In genomic region chr15:59953392-59953883, GRCh38 we compare ENCODE assay signal across 19 cellular contexts.
A peak's percentile ranks its signal among the peaks of the same experiment; 100 is the strongest.
DNase-seq lines count a peak whose midpoint lies in the region; ATAC-seq lines count a peak whose summit lies in the region.
"Had no signal": no experiment of that assay in that cellular context is flagged by ENCODE, and none has a peak within 500 bp of the region (broad histone marks: within the 10 kb centered on the region; RNA-seq: fewer than 3 reads in every experiment).

No MANE protein-coding gene starts in this region.

- no peak overlapping the region for H3K4me3 ChIP-seq in HAP-1
- H3K4me3 ChIP-seq: cardiac muscle cell had no signal

- DNase-seq in DMS153 treated with DMSO at 0.1 percent for 48 hours (lab: John Stamatoyannopoulos, UW; ENCODE audit: unreplicated experiment), result peak; percentile 75
- peak; percentile 96 for DNase-seq in NCI-H1436 treated with DMSO at 0.1 percent for 48 hours (lab: John Stamatoyannopoulos, UW)
- peak; percentile 97 for DNase-seq in NCI-H748 (lab: John Stamatoyannopoulos, UW; ENCODE audit: unreplicated experiment)
- DNase-seq in iPS-NIHi7 (ENCODE audit: extremely low spot score), result peak; percentile 16
- no peak for DNase-seq in NK-92 treated with Interleukin-12 subunit alpha and Interleukin-12 subunit beta, amount 100 ng/mL, for 24 hours (lab: John Stamatoyannopoulos, UW)
- no peak for DNase-seq in HAP-1 (ENCODE audit: low spot score in 2 of 2)
- DNase-seq: ACHN; foreskin keratinocyte; Kasumi-1; midbrain; NCI-H446; occipital lobe; stimulated activated naive CD4-positive, alpha-beta T cell treated with Interleukin-2 at 50 U/mL for 16 hours; T-cell had no signal

- no peaks in the 10 kb centered on the region for H3K36me3 ChIP-seq in HAP-1 (replicated peaks)
- H3K36me3 ChIP-seq: cardiac muscle cell had no signal

- no peaks in the 10 kb centered on the region for H3K9me3 ChIP-seq in HAP-1
- H3K9me3 ChIP-seq: Caco-2 had no signal

- no peak for ATAC-seq in GM21529 (IDR thresholded peaks at IDR 0.05; ENCODE audit: unreplicated experiment)
- ATAC-seq in GM19467 (IDR thresholded peaks at IDR 0.05; ENCODE audit: unreplicated experiment), result no peak
- ATAC-seq: activated CD4-positive, CD25-positive, alpha-beta regulatory T cell treated with anti-CD3 and anti-CD28 coated beads, Interleukin-2, amount 50 U/mL, for 24 hours; foreskin keratinocyte; T-cell had no signal

- in situ Hi-C loops in HAP-1 (cut with MboI; ENCODE audit: low sequenced_read_pairs), result no loop called here

- H3K4me1 ChIP-seq in HAP-1, result no peaks in the 10 kb centered on the region
- H3K4me1 ChIP-seq: Caco-2, foreskin keratinocyte had no signal

- no peaks in the 10 kb centered on the region for H3K27me3 ChIP-seq in HAP-1 (ENCODE audit: low read depth)
- H3K27me3 ChIP-seq: cardiac muscle cell had no signal

Comparison
In these comparisons a context has a peak if more than half of its experiments do, and no peak if none do; other contexts are left out.
1. DNase-seq: peak in DMS153 treated with DMSO at 0.1 percent for 48 hours (single experiment), NCI-H1436 treated with DMSO at 0.1 percent for 48 hours (single experiment), NCI-H748 (single experiment) and iPS-NIHi7 (single experiment); none in NK-92 treated with Interleukin-12 subunit alpha and Interleukin-12 subunit beta, amount 100 ng/mL, for 24 hours (single experiment) and HAP-1 (0 of 2).